Comparison of ENCODE assay signal across 1 cellular context in the genomic region with DNA sequence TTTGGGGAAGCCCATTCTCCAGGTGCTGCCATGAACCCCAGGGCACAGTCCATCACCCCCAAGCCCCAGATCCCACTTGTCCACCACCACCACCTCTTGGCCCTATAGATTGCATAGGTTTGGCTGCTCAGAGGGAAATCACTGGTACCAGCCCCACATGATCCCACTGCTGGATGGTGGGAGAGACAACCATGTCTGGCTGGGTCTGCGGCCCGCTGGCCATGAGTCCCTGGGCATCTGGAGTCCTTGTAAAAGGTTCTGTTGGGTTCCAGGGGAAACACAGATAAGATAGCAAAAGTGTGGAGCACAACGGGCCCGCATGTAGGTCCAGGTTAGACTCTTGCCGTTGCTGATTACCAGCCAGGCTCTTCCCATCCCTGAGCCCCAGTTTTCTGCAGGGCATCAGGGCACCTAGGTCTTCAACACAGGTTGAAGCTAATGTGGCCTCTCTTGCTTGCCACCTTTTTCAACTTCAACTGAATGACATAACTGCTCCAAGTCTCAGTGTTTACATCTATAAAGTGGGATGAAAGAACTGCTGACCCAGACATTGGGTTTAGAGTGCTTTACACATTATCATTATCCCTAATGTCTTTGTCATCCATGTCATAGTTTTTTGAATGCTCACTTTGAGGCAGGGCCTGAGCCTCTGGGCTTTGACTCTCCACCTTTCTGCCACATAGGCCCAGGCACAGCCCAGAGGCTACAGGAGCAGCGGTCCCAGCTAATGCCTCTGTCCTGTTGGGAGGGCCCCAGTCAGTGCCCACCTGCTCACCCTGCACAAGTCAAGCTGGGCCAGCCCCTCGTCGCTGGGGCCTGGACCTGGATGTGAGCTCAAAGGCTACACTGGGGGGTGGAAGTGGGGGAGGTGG.
A peak's percentile ranks its signal among the peaks of the same experiment; 100 is the strongest.
TF ChIP-seq lines count a peak whose summit lies in the region.

No MANE protein-coding gene starts in this region.

TF ChIP-seq in K562, 482 proteins besides CTCF, POLR2A, EP300 and RAD21 (continued from another document and continues in another):
- TF ChIP-seq, protein P1, sequence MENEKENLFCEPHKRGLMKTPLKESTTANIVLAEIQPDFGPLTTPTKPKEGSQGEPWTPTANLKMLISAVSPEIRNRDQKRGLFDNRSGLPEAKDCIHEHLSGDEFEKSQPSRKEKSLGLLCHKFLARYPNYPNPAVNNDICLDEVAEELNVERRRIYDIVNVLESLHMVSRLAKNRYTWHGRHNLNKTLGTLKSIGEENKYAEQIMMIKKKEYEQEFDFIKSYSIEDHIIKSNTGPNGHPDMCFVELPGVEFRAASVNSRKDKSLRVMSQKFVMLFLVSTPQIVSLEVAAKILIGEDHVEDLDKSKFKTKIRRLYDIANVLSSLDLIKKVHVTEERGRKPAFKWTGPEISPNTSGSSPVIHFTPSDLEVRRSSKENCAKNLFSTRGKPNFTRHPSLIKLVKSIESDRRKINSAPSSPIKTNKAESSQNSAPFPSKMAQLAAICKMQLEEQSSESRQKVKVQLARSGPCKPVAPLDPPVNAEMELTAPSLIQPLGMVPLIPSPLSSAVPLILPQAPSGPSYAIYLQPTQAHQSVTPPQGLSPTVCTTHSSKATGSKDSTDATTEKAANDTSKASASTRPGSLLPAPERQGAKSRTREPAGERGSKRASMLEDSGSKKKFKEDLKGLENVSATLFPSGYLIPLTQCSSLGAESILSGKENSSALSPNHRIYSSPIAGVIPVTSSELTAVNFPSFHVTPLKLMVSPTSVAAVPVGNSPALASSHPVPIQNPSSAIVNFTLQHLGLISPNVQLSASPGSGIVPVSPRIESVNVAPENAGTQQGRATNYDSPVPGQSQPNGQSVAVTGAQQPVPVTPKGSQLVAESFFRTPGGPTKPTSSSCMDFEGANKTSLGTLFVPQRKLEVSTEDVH (IDR thresholded peaks at IDR 0.05; ENCODE audit: low read depth, partially characterized antibody) = no peak
- TF ChIP-seq TFAM (CRISPR knock-in tag; conservative IDR thresholded peaks at IDR 0.05) = no peak
- no peak for TF ChIP-seq ARID1B (IDR thresholded peaks at IDR 0.05)
- no peak for TF ChIP-seq ZNF785 (CRISPR knock-in tag; IDR thresholded peaks at IDR 0.05)
- no peak for TF ChIP-seq SP1 (CRISPR knock-in tag; IDR thresholded peaks at IDR 0.05)
- TF ChIP-seq NFATC3 (IDR thresholded peaks at IDR 0.05) = no peak
- no peak for TF ChIP-seq PHB2 (IDR thresholded peaks at IDR 0.05; ENCODE audit: low read depth)
- TF ChIP-seq ZBTB33 (CRISPR knock-in tag; IDR thresholded peaks at IDR 0.05) = no peak
- no peak for TF ChIP-seq CREB1 (IDR thresholded peaks at IDR 0.05)
- no peak for TF ChIP-seq CREB1 (CRISPR knock-in tag; IDR thresholded peaks at IDR 0.05)
- 0 out of 2 replicates have a peak, but pooled peaks have one; percentile 8 for TF ChIP-seq HDAC6 (IDR thresholded peaks at IDR 0.05; ENCODE audit: low read depth, low read length)
- TF ChIP-seq SMAD1 (IDR thresholded peaks at IDR 0.05; ENCODE audit: low read depth, low read length, partially characterized antibody) = peak; percentile 17
- no peak for TF ChIP-seq KLF16 (IDR thresholded peaks at IDR 0.05)
- no peak for TF ChIP-seq LCOR (CRISPR knock-in tag; IDR thresholded peaks at IDR 0.05)
- no peak for TF ChIP-seq NR2C1 (IDR thresholded peaks at IDR 0.05)
- TF ChIP-seq NR2C1 (tag; IDR thresholded peaks at IDR 0.05) = no peak
- TF ChIP-seq MAFK (IDR thresholded peaks at IDR 0.05; ENCODE audit: low read length) = 0 out of 2 replicates have a peak, but pooled peaks have one; percentile 14
- no peak for TF ChIP-seq SMARCB1 (IDR thresholded peaks at IDR 0.05; ENCODE audit: insufficient read length, low read depth)
- no peak for TF ChIP-seq ZBTB1 (CRISPR knock-in tag; IDR thresholded peaks at IDR 0.05; ENCODE audit: borderline replicate concordance, low read depth)
- TF ChIP-seq CAMTA2 (CRISPR knock-in tag; conservative IDR thresholded peaks at IDR 0.05) = no peak
- no peak for TF ChIP-seq TFE3 (CRISPR knock-in tag; IDR thresholded peaks at IDR 0.05)
- TF ChIP-seq BHLHE40 (IDR thresholded peaks at IDR 0.05; ENCODE audit: low read length) = 0 out of 2 replicates have a peak, but pooled peaks have one; percentile 2
- TF ChIP-seq, protein P2, sequence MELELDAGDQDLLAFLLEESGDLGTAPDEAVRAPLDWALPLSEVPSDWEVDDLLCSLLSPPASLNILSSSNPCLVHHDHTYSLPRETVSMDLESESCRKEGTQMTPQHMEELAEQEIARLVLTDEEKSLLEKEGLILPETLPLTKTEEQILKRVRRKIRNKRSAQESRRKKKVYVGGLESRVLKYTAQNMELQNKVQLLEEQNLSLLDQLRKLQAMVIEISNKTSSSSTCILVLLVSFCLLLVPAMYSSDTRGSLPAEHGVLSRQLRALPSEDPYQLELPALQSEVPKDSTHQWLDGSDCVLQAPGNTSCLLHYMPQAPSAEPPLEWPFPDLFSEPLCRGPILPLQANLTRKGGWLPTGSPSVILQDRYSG (tag; conservative IDR thresholded peaks at IDR 0.05; ENCODE audit: low read depth) = no peak
- TF ChIP-seq, protein P3, sequence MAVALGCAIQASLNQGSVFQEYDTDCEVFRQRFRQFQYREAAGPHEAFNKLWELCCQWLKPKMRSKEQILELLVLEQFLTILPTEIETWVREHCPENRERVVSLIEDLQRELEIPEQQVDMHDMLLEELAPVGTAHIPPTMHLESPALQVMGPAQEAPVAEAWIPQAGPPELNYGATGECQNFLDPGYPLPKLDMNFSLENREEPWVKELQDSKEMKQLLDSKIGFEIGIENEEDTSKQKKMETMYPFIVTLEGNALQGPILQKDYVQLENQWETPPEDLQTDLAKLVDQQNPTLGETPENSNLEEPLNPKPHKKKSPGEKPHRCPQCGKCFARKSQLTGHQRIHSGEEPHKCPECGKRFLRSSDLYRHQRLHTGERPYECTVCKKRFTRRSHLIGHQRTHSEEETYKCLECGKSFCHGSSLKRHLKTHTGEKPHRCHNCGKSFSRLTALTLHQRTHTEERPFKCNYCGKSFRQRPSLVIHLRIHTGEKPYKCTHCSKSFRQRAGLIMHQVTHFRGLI (CRISPR knock-in tag; IDR thresholded peaks at IDR 0.05) = no peak
- TF ChIP-seq STAG1 (CRISPR knock-in tag; IDR thresholded peaks at IDR 0.05; ENCODE audit: borderline replicate concordance) = no peak
- no peak for TF ChIP-seq CBX5 (IDR thresholded peaks at IDR 0.05; ENCODE audit: borderline replicate concordance, low read depth)
- no peak for TF ChIP-seq NFIC (IDR thresholded peaks at IDR 0.05)
- peak; percentile 47; the same call in 1 of the 2 replicates for TF ChIP-seq ZNF764 (CRISPR knock-in tag; IDR thresholded peaks at IDR 0.05; ENCODE audit: low read depth)
- no peak for TF ChIP-seq FIP1L1 (IDR thresholded peaks at IDR 0.05; ENCODE audit: low read depth, low read length, poor library complexity, severe bottlenecking)
- TF ChIP-seq THAP12 (CRISPR knock-in tag; IDR thresholded peaks at IDR 0.05) = no peak
- no peak for TF ChIP-seq CUX1 (CRISPR knock-in tag; IDR thresholded peaks at IDR 0.05)
- TF ChIP-seq ZNF184 (CRISPR knock-in tag; IDR thresholded peaks at IDR 0.05) = no peak
- TF ChIP-seq BRD9 (IDR thresholded peaks at IDR 0.05; ENCODE audit: low read depth, partially characterized antibody) = no peak
- TF ChIP-seq, protein P4, sequence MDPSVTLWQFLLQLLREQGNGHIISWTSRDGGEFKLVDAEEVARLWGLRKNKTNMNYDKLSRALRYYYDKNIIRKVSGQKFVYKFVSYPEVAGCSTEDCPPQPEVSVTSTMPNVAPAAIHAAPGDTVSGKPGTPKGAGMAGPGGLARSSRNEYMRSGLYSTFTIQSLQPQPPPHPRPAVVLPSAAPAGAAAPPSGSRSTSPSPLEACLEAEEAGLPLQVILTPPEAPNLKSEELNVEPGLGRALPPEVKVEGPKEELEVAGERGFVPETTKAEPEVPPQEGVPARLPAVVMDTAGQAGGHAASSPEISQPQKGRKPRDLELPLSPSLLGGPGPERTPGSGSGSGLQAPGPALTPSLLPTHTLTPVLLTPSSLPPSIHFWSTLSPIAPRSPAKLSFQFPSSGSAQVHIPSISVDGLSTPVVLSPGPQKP (CRISPR knock-in tag; IDR thresholded peaks at IDR 0.05) = no peak
- TF ChIP-seq, protein P5, sequence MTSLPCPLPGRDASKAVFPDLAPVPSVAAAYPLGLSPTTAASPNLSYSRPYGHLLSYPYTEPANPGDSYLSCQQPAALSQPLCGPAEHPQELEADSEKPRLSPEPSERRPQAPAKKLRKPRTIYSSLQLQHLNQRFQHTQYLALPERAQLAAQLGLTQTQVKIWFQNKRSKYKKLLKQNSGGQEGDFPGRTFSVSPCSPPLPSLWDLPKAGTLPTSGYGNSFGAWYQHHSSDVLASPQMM (CRISPR knock-in tag; IDR thresholded peaks at IDR 0.05) = no peak
